ENCODE assay signal across 1 cellular context in genomic region chr1:16375521-16376359, GRCh38.
TF ChIP-seq lines count a peak whose summit lies in the region.

No MANE protein-coding gene starts in this region.

TF ChIP-seq in A549, 52 proteins besides CTCF, POLR2A, EP300 and RAD21:
- TF ChIP-seq ELK1 (IDR thresholded peaks at IDR 0.05; ENCODE audit: low read depth, low read length) (no peak), MAX (IDR thresholded peaks at IDR 0.05) (peak; percentile 10; the same call in 1 of the 2 replicates), CBX2 (IDR thresholded peaks at IDR 0.05; ENCODE audit: borderline replicate concordance, low read depth) (no peak), MAFK (IDR thresholded peaks at IDR 0.05; ENCODE audit: partially characterized antibody) (no peak), ZNF302 (CRISPR knock-in tag; IDR thresholded peaks at IDR 0.05) (no peak)
